Comparison of ENCODE assay signal across 8 cellular contexts in genomic region chr14:67420102-67420739, GRCh38. TPM values are rescaled to one million over a fixed set of nuclear protein-coding genes. Genes with fewer than 3 reads are reported as not detected.
DNase-seq lines count a peak whose midpoint lies in the region; ATAC-seq and TF ChIP-seq lines count a peak whose summit lies in the region.

No MANE protein-coding gene starts in this region.

- peak; percentile 46 for ATAC-seq in naive thymus-derived CD4-positive, alpha-beta T cell
- no peak for ATAC-seq in GM21528 (IDR thresholded peaks at IDR 0.05; ENCODE audit: low FRiP score, unreplicated experiment)

- TF ChIP-seq CTCF in LNCAP (IDR thresholded peaks at IDR 0.05), result peak; percentile 63

- POLR2A ChIA-PET in naive thymus-derived CD4-positive, alpha-beta T cell (lab: Charles Lee), result interaction anchor here (0.9 kb wide), 1 partner anchor 284 kb away, joined by 4 read pairs; no protein-coding TSS in a partner anchor

- no peak overlapping the region for H3K27ac ChIP-seq in naive thymus-derived CD4-positive, alpha-beta T cell (ENCODE audit: low read depth, low read length)

- no peak overlapping the region for H3K27ac Mint-ChIP-seq in naive thymus-derived CD4-positive, alpha-beta T cell

- no peaks in the 10 kb centered on the region for H3K27me3 ChIP-seq in naive thymus-derived CD4-positive, alpha-beta T cell (ENCODE audit: control insufficient read depth in 2 of 2, insufficient read depth in 2 of 2, low read length in 2 of 2)

- CTCF ChIA-PET in naive thymus-derived CD4-positive, alpha-beta T cell (lab: Charles Lee), result interaction anchor here (0.7 to 12.9 kb wide), 4 partner anchors 7 to 151 kb away, joined by 3 to 184 read pairs (median 8); no protein-coding TSS in a partner anchor

- no peak overlapping the region for H3K4me3 Mint-ChIP-seq in naive thymus-derived CD4-positive, alpha-beta T cell

- no peaks in the 10 kb centered on the region for H3K4me1 Mint-ChIP-seq in naive thymus-derived CD4-positive, alpha-beta T cell

- H3K9me3 ChIP-seq in naive thymus-derived CD4-positive, alpha-beta T cell (ENCODE audit: control insufficient read depth in 2 of 3, low read length in 3 of 3), result no peaks in the 10 kb centered on the region

- H3K36me3 Mint-ChIP-seq in naive thymus-derived CD4-positive, alpha-beta T cell, result no peaks in the 10 kb centered on the region

- DNase-seq in ELF-1 (ENCODE audit: low read depth, low spot score), result peak; percentile 56
- peak; percentile 60 to 63 for DNase-seq in activated T-cell treated with anti-CD3 and anti-CD28 coated beads, Interleukin-2, amount 50 U/mL, for 48 hours
- peak in 3 of 9 donors; percentile 4 to 38 (median 8) for DNase-seq in naive thymus-derived CD4-positive, alpha-beta T cell
- no peak for DNase-seq in NCI-H510A (lab: John Stamatoyannopoulos, UW)
- no peak for DNase-seq in RKO (ENCODE audit: low spot score)
- no peak for DNase-seq in NCI-H1417 treated with DMSO at 0.1 percent for 48 hours (lab: John Stamatoyannopoulos, UW)

- H3K4me3 ChIP-seq in naive thymus-derived CD4-positive, alpha-beta T cell (ENCODE audit: low read length), result no peak overlapping the region

- no peaks in the 10 kb centered on the region for H3K36me3 ChIP-seq in naive thymus-derived CD4-positive, alpha-beta T cell (ENCODE audit: control insufficient read depth in 2 of 3, insufficient read depth in 3 of 3, low read length in 3 of 3)

- H3K9me3 Mint-ChIP-seq in naive thymus-derived CD4-positive, alpha-beta T cell, result no peaks in the 10 kb centered on the region

- no peaks in the 10 kb centered on the region for H3K4me1 ChIP-seq in naive thymus-derived CD4-positive, alpha-beta T cell (ENCODE audit: control insufficient read depth in 2 of 2, insufficient read depth in 2 of 2, low read length in 2 of 2)

- peaks cover 6 to 21% (median 9%) of the 10 kb centered on the region in 5 donors for H3K27me3 Mint-ChIP-seq in naive thymus-derived CD4-positive, alpha-beta T cell

- intact Hi-C loops in naive thymus-derived CD4-positive, alpha-beta T cell (cut with micrococcal nuclease), result no loop called here

RNA-seq across cellular contexts. Expression of gene PLEK2, which starts 8.3 kb away (rescaled TPM):
- 1 to 10 TPM in 3 of 5 experiments, under 1 TPM in 2; 0.36 to 2.8 (median 1.5) TPM for total RNA-seq in naive thymus-derived CD4-positive, alpha-beta T cell
- 1 to 10 TPM; 4.1 to 5.4 TPM for polyA plus RNA-seq in naive thymus-derived CD4-positive, alpha-beta T cell

Comparison
In these comparisons a context has a peak if more than half of its experiments do, and no peak if none do; other contexts are left out.
1. DNase-seq: peak in ELF-1 (single experiment) and activated T-cell treated with anti-CD3 and anti-CD28 coated beads, Interleukin-2, amount 50 U/mL, for 48 hours (2 of 2); none in NCI-H510A (single experiment), RKO (single experiment) and NCI-H1417 treated with DMSO at 0.1 percent for 48 hours (single experiment).